In genomic region chr5:119356384-119357188, GRCh38 we compare ENCODE assay signal across 8 cellular contexts. TPM values are rescaled to one million over a fixed set of nuclear protein-coding genes. Genes with fewer than 3 reads are reported as not detected.
A peak's percentile ranks its signal among the peaks of the same experiment; 100 is the strongest.
DNase-seq lines count a peak whose midpoint lies in the region; ATAC-seq lines count a peak whose summit lies in the region.

No MANE protein-coding gene starts in this region.

- H3K4me1 Mint-ChIP-seq in stimulated activated naive CD8-positive, alpha-beta T cell treated with anti-CD3 and anti-CD28 coated beads, Interleukin-15, Interleukin-2, amounts not matched to agents 100 ng/mL and 50 ng/mL, for 24 hours (ENCODE audit: low read depth): peaks cover 88% of the 10 kb centered on the region
- peaks cover 49% of the 10 kb centered on the region for H3K4me1 Mint-ChIP-seq in activated T-helper 17 cell treated with anti-CD3 and anti-CD28 coated beads, Interleukin-2, amount 50 U/mL, for 72 hours
- H3K4me1 Mint-ChIP-seq in stimulated activated effector memory CD8-positive, alpha-beta T cell treated with anti-CD3 and anti-CD28 coated beads, Interleukin-12 subunit alpha, Interleukin-12 subunit beta, amount 100 ng/mL, for 72 hours: peaks cover 64% of the 10 kb centered on the region

- peak overlapping the region; percentile 93 for H3K27ac Mint-ChIP-seq in stimulated activated naive CD8-positive, alpha-beta T cell treated with anti-CD3 and anti-CD28 coated beads, Interleukin-15, Interleukin-2, amounts not matched to agents 100 ng/mL and 50 ng/mL, for 24 hours
- peak overlapping the region; percentile 92 for H3K27ac Mint-ChIP-seq in activated T-helper 17 cell treated with anti-CD3 and anti-CD28 coated beads, Interleukin-2, amount 50 U/mL, for 72 hours
- peak overlapping the region; percentile 91 for H3K27ac Mint-ChIP-seq in stimulated activated effector memory CD8-positive, alpha-beta T cell treated with anti-CD3 and anti-CD28 coated beads, Interleukin-12 subunit alpha, Interleukin-12 subunit beta, amount 100 ng/mL, for 72 hours

- H3K4me3 Mint-ChIP-seq in stimulated activated naive CD8-positive, alpha-beta T cell treated with anti-CD3 and anti-CD28 coated beads, Interleukin-15, Interleukin-2, amounts not matched to agents 100 ng/mL and 50 ng/mL, for 24 hours: peak overlapping the region; percentile 99
- peak overlapping the region; percentile 85 for H3K4me3 Mint-ChIP-seq in activated T-helper 17 cell treated with anti-CD3 and anti-CD28 coated beads, Interleukin-2, amount 50 U/mL, for 72 hours
- peak overlapping the region; percentile 81 for H3K4me3 Mint-ChIP-seq in stimulated activated effector memory CD8-positive, alpha-beta T cell treated with anti-CD3 and anti-CD28 coated beads, Interleukin-12 subunit alpha, Interleukin-12 subunit beta, amount 100 ng/mL, for 72 hours

- ATAC-seq in stimulated activated naive CD8-positive, alpha-beta T cell treated with anti-CD3 and anti-CD28 coated beads, Interleukin-15, Interleukin-2, amounts not matched to agents 100 U/mL and 50 U/mL, for 24 hours: no peak
- no peak for ATAC-seq in activated T-helper 17 cell treated with anti-CD3 and anti-CD28 coated beads, Interleukin-2, amount 50 U/mL, for 72 hours (replicated peaks)
- no peak for ATAC-seq in stimulated activated effector memory CD8-positive, alpha-beta T cell treated with anti-CD3 and anti-CD28 coated beads, Interleukin-12 subunit alpha, Interleukin-12 subunit beta, amount 100 ng/mL, for 72 hours

- no peak for DNase-seq in stimulated activated naive CD8-positive, alpha-beta T cell treated with anti-CD3 and anti-CD28 coated beads, Interleukin-15, Interleukin-2, amounts not matched to agents 100 U/mL and 50 U/mL, for 24 hours
- DNase-seq in stimulated activated effector memory CD8-positive, alpha-beta T cell treated with anti-CD3 and anti-CD28 coated beads, Interleukin-12 subunit alpha, Interleukin-12 subunit beta, amount 100 ng/mL, for 72 hours (ENCODE audit: low spot score in 2 of 2): no peak
- DNase-seq in D341Med (ENCODE audit: low spot score) (no peak), activated gamma-delta T cell (lab: John Stamatoyannopoulos, UW) (no peak)
- DNase-seq in stimulated activated CD4-positive, alpha-beta T cell treated with anti-CD3 and anti-CD28 coated beads, Interleukin-1b, Interleukin-23, amount 100 ng/mL, for 48 hours: no peak

- H3K9me3 Mint-ChIP-seq in stimulated activated naive CD8-positive, alpha-beta T cell treated with anti-CD3 and anti-CD28 coated beads, Interleukin-15, Interleukin-2, amounts not matched to agents 100 ng/mL and 50 ng/mL, for 24 hours: no peaks in the 10 kb centered on the region
- H3K9me3 Mint-ChIP-seq in activated T-helper 17 cell treated with anti-CD3 and anti-CD28 coated beads, Interleukin-2, amount 50 U/mL, for 72 hours: no peaks in the 10 kb centered on the region
- no peaks in the 10 kb centered on the region for H3K9me3 Mint-ChIP-seq in stimulated activated effector memory CD8-positive, alpha-beta T cell treated with anti-CD3 and anti-CD28 coated beads, Interleukin-12 subunit alpha, Interleukin-12 subunit beta, amount 100 ng/mL, for 72 hours

- H3K27me3 Mint-ChIP-seq in stimulated activated naive CD8-positive, alpha-beta T cell treated with anti-CD3 and anti-CD28 coated beads, Interleukin-15, Interleukin-2, amounts not matched to agents 100 ng/mL and 50 ng/mL, for 24 hours: no peaks in the 10 kb centered on the region
- no peaks in the 10 kb centered on the region for H3K27me3 Mint-ChIP-seq in activated T-helper 17 cell treated with anti-CD3 and anti-CD28 coated beads, Interleukin-2, amount 50 U/mL, for 72 hours

- H3K4me3 ChIP-seq in iPS-11a (ENCODE audit: low read depth, low read length): peak overlapping the region; percentile 39

- H3K36me3 Mint-ChIP-seq in stimulated activated naive CD8-positive, alpha-beta T cell treated with anti-CD3 and anti-CD28 coated beads, Interleukin-15, Interleukin-2, amounts not matched to agents 100 ng/mL and 50 ng/mL, for 24 hours (ENCODE audit: low read depth): peaks cover 68% of the 10 kb centered on the region
- H3K36me3 Mint-ChIP-seq in activated T-helper 17 cell treated with anti-CD3 and anti-CD28 coated beads, Interleukin-2, amount 50 U/mL, for 72 hours (ENCODE audit: low read depth): peaks cover 80% of the 10 kb centered on the region
- peaks cover 67% of the 10 kb centered on the region for H3K36me3 Mint-ChIP-seq in stimulated activated effector memory CD8-positive, alpha-beta T cell treated with anti-CD3 and anti-CD28 coated beads, Interleukin-12 subunit alpha, Interleukin-12 subunit beta, amount 100 ng/mL, for 72 hours

RNA-seq across cellular contexts. Expression of gene TNFAIP8, which starts 0.8 kb away (rescaled TPM):
- 100 to 1,000 TPM; 129 to 170 TPM for total RNA-seq in activated T-helper 17 cell treated with anti-CD3 and anti-CD28 coated beads, Interleukin-2, amount 50 U/mL, for 72 hours
